ENCODE assay signal across 25 cellular contexts in the genomic region with DNA sequence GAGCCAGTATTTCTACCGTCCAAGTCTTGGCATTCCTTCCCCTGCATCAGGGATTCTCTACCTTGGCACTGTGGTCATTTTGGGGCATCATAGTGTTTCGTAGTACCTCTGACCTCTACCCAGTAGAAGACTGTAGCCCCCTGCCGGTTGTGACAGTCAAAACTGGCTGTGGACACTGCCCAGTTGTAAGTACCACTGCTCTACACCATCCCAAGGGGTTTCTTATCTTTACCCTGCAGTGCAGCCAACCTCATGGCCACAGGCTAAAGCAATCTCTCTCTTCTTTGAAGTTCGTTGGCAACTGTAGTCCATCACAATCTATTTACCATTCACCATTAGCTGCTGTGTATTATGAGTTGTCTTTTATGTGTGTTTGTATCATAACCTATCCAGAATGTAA. TPM values are rescaled to one million over a fixed set of nuclear protein-coding genes. Genes with fewer than 3 reads are reported as not detected.
DNase-seq lines count a peak whose midpoint lies in the region; ATAC-seq, FAIRE-seq and TF ChIP-seq lines count a peak whose summit lies in the region.
"Had no signal": no experiment of that assay in that cellular context is flagged by ENCODE, and none has a peak within 500 bp of the region (broad histone marks: within the 10 kb centered on the region; RNA-seq: fewer than 3 reads in every experiment).

No MANE protein-coding gene starts in this region.

- H3K9me2 ChIP-seq in SK-N-SH = no peaks in the 10 kb centered on the region

- no peak overlapping the region for H3K9ac ChIP-seq in SK-N-SH
- no peak overlapping the region for H3K9ac ChIP-seq in endodermal cell (ENCODE audit: extremely low read depth, low read length, poor library complexity, severe bottlenecking)

- intact Hi-C loops in Panc1 (cut with micrococcal nuclease; ENCODE audit: unreplicated experiment) = no loop called here

- no peak overlapping the region for H3K4me2 ChIP-seq in SK-N-SH

- no peaks in the 10 kb centered on the region for H3K4me1 Mint-ChIP-seq in endodermal cell
- H3K4me1 Mint-ChIP-seq in stimulated activated effector memory CD8-positive, alpha-beta T cell treated with anti-CD3 and anti-CD28 coated beads, Interleukin-12 subunit alpha, Interleukin-12 subunit beta, amount 100 ng/mL, for 72 hours = no peaks in the 10 kb centered on the region
- H3K4me1 Mint-ChIP-seq: activated B cell treated with CpG ODN at 0.5 μM for 24 hours; activated CD4-positive, alpha-beta memory T cell treated with anti-CD3 and anti-CD28 coated beads, Interleukin-2, amount 10 ng/mL, durations not matched to agents 7 days and 5 days; naive thymus-derived CD4-positive, alpha-beta T cell had no signal

- CTCF ChIA-PET in SK-N-SH (lab: Yijun Ruan, JAX) = interaction anchor here (0.9 to 1.7 kb wide), 2 partner anchors 9 to 180 kb away, joined by 3 to 7 read pairs; no protein-coding TSS in a partner anchor
- CTCF ChIA-PET in Panc1 (lab: Charles Lee) = no interaction called here

- H3K27ac ChIP-seq in SK-N-SH (ENCODE audit: low read depth in 2 of 2, low read length in 1 of 2) = no peak overlapping the region
- no peak overlapping the region for H3K27ac ChIP-seq in Panc1 (ENCODE audit: low read length)
- no peak overlapping the region for H3K27ac ChIP-seq in endodermal cell (ENCODE audit: low read depth, low read length)
- H3K27ac ChIP-seq: cardiac muscle cell, heart right ventricle, ovary, testis had no signal

- H3K79me2 ChIP-seq in SK-N-SH (ENCODE audit: insufficient read depth) = no peaks in the 10 kb centered on the region

- no peak for TF ChIP-seq RAD21 in SK-N-SH (IDR thresholded peaks at IDR 0.05; ENCODE audit: low read length)

- FAIRE-seq in GM12892 (lab: Jason Lieb, UNC) = peak; percentile 76

- H3K4me1 ChIP-seq in SK-N-SH (ENCODE audit: control insufficient read depth in 1 of 2, insufficient read depth in 2 of 2, low read depth in 1 of 2, low read length in 1 of 2) (peaks cover 0 to 2% of the 10 kb centered on the region in 2 experiments; a peak in 1 of 4 replicates), Panc1 (ENCODE audit: control insufficient read depth, insufficient read depth, low read length) (peaks cover 3% of the 10 kb centered on the region; the same call in 1 of the 2 replicates), endodermal cell (ENCODE audit: control insufficient read depth, insufficient read depth, low read length) (no peaks in the 10 kb centered on the region)
- H3K4me1 ChIP-seq: heart right ventricle, testis had no signal

- WGBS in SK-N-SH (ENCODE audit: low lambda C conversion rate) = 22% methylated on average over 4 of the region's 4 CpGs
- WGBS in endodermal cell (ENCODE audit: insufficient coverage in 1 of 2, insufficient read length in 1 of 2), 2 experiments = 90 to 97% methylated on average over 3 to 4 of the region's 4 CpGs

- no peak for TF ChIP-seq POLR2A in GM12892 (IDR thresholded peaks at IDR 0.05; ENCODE audit: low read depth, low read length)

- TF ChIP-seq CTCF in SK-N-SH (IDR thresholded peaks at IDR 0.05) (no peak), Panc1 (IDR thresholded peaks at IDR 0.05) (no peak), endodermal cell (conservative IDR thresholded peaks at IDR 0.05) (peak; percentile 37)

- H3K27me3 ChIP-seq in SK-N-SH (ENCODE audit: insufficient read depth) (no peaks in the 10 kb centered on the region), Panc1 (ENCODE audit: control insufficient read depth, insufficient read depth, low read length) (no peaks in the 10 kb centered on the region), endodermal cell (ENCODE audit: control insufficient read depth, insufficient read depth, low read length, poor library complexity, severe bottlenecking) (no peaks in the 10 kb centered on the region)
- H3K27me3 ChIP-seq: cardiac muscle cell, heart right ventricle, ovary, testis had no signal

- BruUV-seq in Panc1 (replicated peaks; lab: Mats Ljungman, UMichigan) = no TSS peak

- H4K20me1 ChIP-seq in SK-N-SH (ENCODE audit: insufficient read depth) = no peaks in the 10 kb centered on the region

- POLR2A ChIA-PET in SK-N-SH (lab: Yijun Ruan, JAX) (no interaction called here), Panc1 (lab: Charles Lee) (no interaction called here)

- DNase-seq in SK-N-SH (no peak), GM12892 (ENCODE audit: insufficient read length) (no peak), Panc1 (ENCODE audit: low read depth, low spot score) (no peak), endodermal cell (no peak), NCI-H2196 treated with DMSO at 0.1 percent for 48 hours (lab: John Stamatoyannopoulos, UW; ENCODE audit: unreplicated experiment) (no peak), H4 (ENCODE audit: low spot score) (no peak)
- DNase-seq in stimulated activated effector memory CD8-positive, alpha-beta T cell treated with anti-CD3 and anti-CD28 coated beads, Interleukin-12 subunit alpha, Interleukin-12 subunit beta, amount 100 ng/mL, for 72 hours (ENCODE audit: low spot score in 2 of 2) = no peak
- DNase-seq: ACHN; activated B cell treated with CpG ODN at 0.5 μM for 24 hours; activated CD4-positive, alpha-beta memory T cell treated with anti-CD3 and anti-CD28 coated beads, Interleukin-2, amount 10 ng/mL, durations not matched to agents 7 days and 5 days; activated naive CD4-positive, alpha-beta T cell treated with Interleukin-2 at 50 U/mL for 16 hours; activated T-cell treated with anti-CD3 and anti-CD28 coated beads, Interleukin-2, amount 50 U/mL, for 1 hour; DMS79; heart right ventricle; naive thymus-derived CD4-positive, alpha-beta T cell; NCI-H146; NCI-H446; ovary; right cardiac atrium; testis had no signal

- H2AFZ ChIP-seq in SK-N-SH (ENCODE audit: low read depth) = no peak overlapping the region

- H3K27me3 Mint-ChIP-seq in endodermal cell (ENCODE audit: insufficient read depth) = no peaks in the 10 kb centered on the region
- H3K27me3 Mint-ChIP-seq: activated CD4-positive, alpha-beta memory T cell treated with anti-CD3 and anti-CD28 coated beads, Interleukin-2, amount 10 ng/mL, durations not matched to agents 7 days and 5 days; dendritic cell treated with granulocyte-macrophage colony-stimulating factor and Interleukin-4, amounts not matched to agents 40 ng/mL and 50 ng/mL, for 4 days had no signal

- no peaks in the 10 kb centered on the region for H3K36me3 ChIP-seq in SK-N-SH (replicated peaks in 1 of 2; ENCODE audit: control insufficient read depth in 1 of 2, insufficient read depth in 2 of 2, low read length in 1 of 2)
- no peaks in the 10 kb centered on the region for H3K36me3 ChIP-seq in Panc1 (ENCODE audit: control insufficient read depth, insufficient read depth, low read length)
- H3K36me3 ChIP-seq in endodermal cell (ENCODE audit: control insufficient read depth, insufficient read depth, low read length) = no peaks in the 10 kb centered on the region
- H3K36me3 ChIP-seq: cardiac muscle cell, heart right ventricle, ovary had no signal

- in situ Hi-C loops in Panc1 (cut with HindIII; ENCODE audit: low pct_unique_long_range_greater_than_20kb, low sequenced_read_pairs) = no loop called here

- no peaks in the 10 kb centered on the region for H3K9me3 ChIP-seq in SK-N-SH
- H3K9me3 ChIP-seq in Panc1 (ENCODE audit: control insufficient read depth, insufficient read depth, low read depth, low read length) = no peaks in the 10 kb centered on the region
- no peaks in the 10 kb centered on the region for H3K9me3 ChIP-seq in endodermal cell (ENCODE audit: control insufficient read depth, low read length)
- H3K9me3 ChIP-seq: heart right ventricle, ovary, testis had no signal

- ATAC-seq in SK-N-SH treated with all-trans-retinoic acid at 6 μM for 48 hours (peak; percentile 64), Panc1 (peak; percentile 56; the same call in 1 of the 2 replicates)
- ATAC-seq in stimulated activated effector memory CD8-positive, alpha-beta T cell treated with anti-CD3 and anti-CD28 coated beads, Interleukin-12 subunit alpha, Interleukin-12 subunit beta, amount 100 ng/mL, for 72 hours = no peak
- ATAC-seq: heart right ventricle; left lobe of liver; naive thymus-derived CD4-positive, alpha-beta T cell; right cardiac atrium; Right ventricle myocardium inferior had no signal

- no peak overlapping the region for H3K27ac Mint-ChIP-seq in endodermal cell
- H3K27ac Mint-ChIP-seq in stimulated activated effector memory CD8-positive, alpha-beta T cell treated with anti-CD3 and anti-CD28 coated beads, Interleukin-12 subunit alpha, Interleukin-12 subunit beta, amount 100 ng/mL, for 72 hours = no peak overlapping the region
- H3K27ac Mint-ChIP-seq: activated B cell treated with CpG ODN at 0.5 μM for 24 hours; activated CD4-positive, alpha-beta memory T cell treated with anti-CD3 and anti-CD28 coated beads, Interleukin-2, amount 10 ng/mL, durations not matched to agents 7 days and 5 days; dendritic cell treated with granulocyte-macrophage colony-stimulating factor and Interleukin-4, amounts not matched to agents 40 ng/mL and 50 ng/mL, for 4 days; naive thymus-derived CD4-positive, alpha-beta T cell had no signal

- no peak overlapping the region for H3K4me3 Mint-ChIP-seq in endodermal cell
- H3K4me3 Mint-ChIP-seq in stimulated activated effector memory CD8-positive, alpha-beta T cell treated with anti-CD3 and anti-CD28 coated beads, Interleukin-12 subunit alpha, Interleukin-12 subunit beta, amount 100 ng/mL, for 72 hours = no peak overlapping the region
- H3K4me3 Mint-ChIP-seq: activated B cell treated with CpG ODN at 0.5 μM for 24 hours; activated CD4-positive, alpha-beta memory T cell treated with anti-CD3 and anti-CD28 coated beads, Interleukin-2, amount 10 ng/mL, durations not matched to agents 7 days and 5 days; dendritic cell treated with granulocyte-macrophage colony-stimulating factor and Interleukin-4, amounts not matched to agents 40 ng/mL and 50 ng/mL, for 4 days; naive thymus-derived CD4-positive, alpha-beta T cell had no signal

- no peak for TF ChIP-seq EP300 in SK-N-SH (IDR thresholded peaks at IDR 0.05; ENCODE audit: borderline replicate concordance in 1 of 2, low read depth in 1 of 2, low read length in 1 of 2)

- no peaks in the 10 kb centered on the region for H3F3A ChIP-seq in SK-N-SH (replicated peaks; ENCODE audit: insufficient read depth)

- no peaks in the 10 kb centered on the region for H3K9me3 Mint-ChIP-seq in endodermal cell
- H3K9me3 Mint-ChIP-seq in stimulated activated effector memory CD8-positive, alpha-beta T cell treated with anti-CD3 and anti-CD28 coated beads, Interleukin-12 subunit alpha, Interleukin-12 subunit beta, amount 100 ng/mL, for 72 hours = no peaks in the 10 kb centered on the region
- H3K9me3 Mint-ChIP-seq: activated B cell treated with CpG ODN at 0.5 μM for 24 hours; activated CD4-positive, alpha-beta memory T cell treated with anti-CD3 and anti-CD28 coated beads, Interleukin-2, amount 10 ng/mL, durations not matched to agents 7 days and 5 days; dendritic cell treated with granulocyte-macrophage colony-stimulating factor and Interleukin-4, amounts not matched to agents 40 ng/mL and 50 ng/mL, for 4 days; naive thymus-derived CD4-positive, alpha-beta T cell had no signal

- H3K4me3 ChIP-seq in SK-N-SH (ENCODE audit: low read depth in 2 of 2, low read length in 1 of 2) = no peak overlapping the region
- H3K4me3 ChIP-seq in Panc1 (ENCODE audit: low read depth in 2 of 2, low read length in 2 of 2) = no peak overlapping the region
- no peak overlapping the region for H3K4me3 ChIP-seq in endodermal cell (ENCODE audit: low read length)
- H3K4me3 ChIP-seq: cardiac muscle cell, heart right ventricle, ovary, testis had no signal

- H3K36me3 Mint-ChIP-seq in endodermal cell (ENCODE audit: low read depth) = no peaks in the 10 kb centered on the region
- H3K36me3 Mint-ChIP-seq in stimulated activated effector memory CD8-positive, alpha-beta T cell treated with anti-CD3 and anti-CD28 coated beads, Interleukin-12 subunit alpha, Interleukin-12 subunit beta, amount 100 ng/mL, for 72 hours = no peaks in the 10 kb centered on the region
- H3K36me3 Mint-ChIP-seq: naive thymus-derived CD4-positive, alpha-beta T cell had no signal

RNA-seq across cellular contexts. Expression of gene ERO1B, which starts 29.3 kb away (rescaled TPM):
- polyA plus RNA-seq in SK-N-SH (2012; rRNA removed) = 0.79 and 1.3 TPM in 2 replicates
- 1.4 and 1.6 TPM in 2 replicates for polyA plus RNA-seq in SK-N-SH (2012; cell fraction: cytosol; rRNA removed)
- 0.99 and 1.5 TPM in 2 replicates for polyA plus RNA-seq in SK-N-SH (2012; cell fraction: nucleus; rRNA removed)
- polyA plus RNA-seq in GM12892 (2012; ENCODE audit: missing spikeins) = 18.3 TPM
- total RNA-seq in Panc1 (2021; ENCODE audit: unreplicated experiment) (19.9 TPM), endodermal cell (1 to 10 TPM; 4.9 to 5.6 TPM)
- polyA plus RNA-seq in Panc1 (2012; ENCODE audit: insufficient read length) = 9.7 TPM
- 4.2 TPM for polyA plus RNA-seq in endodermal cell (2013, experiment 1 of 2)
- polyA plus RNA-seq in endodermal cell (2013, experiment 2 of 2) = 4.5 TPM
- total RNA-seq in H4 (2014; rRNA removed; shearing (Covaris generic)) = 3.2 and 4.2 TPM in 2 replicates
